ENCODE assay signal across 6 cellular contexts in the genomic region with DNA sequence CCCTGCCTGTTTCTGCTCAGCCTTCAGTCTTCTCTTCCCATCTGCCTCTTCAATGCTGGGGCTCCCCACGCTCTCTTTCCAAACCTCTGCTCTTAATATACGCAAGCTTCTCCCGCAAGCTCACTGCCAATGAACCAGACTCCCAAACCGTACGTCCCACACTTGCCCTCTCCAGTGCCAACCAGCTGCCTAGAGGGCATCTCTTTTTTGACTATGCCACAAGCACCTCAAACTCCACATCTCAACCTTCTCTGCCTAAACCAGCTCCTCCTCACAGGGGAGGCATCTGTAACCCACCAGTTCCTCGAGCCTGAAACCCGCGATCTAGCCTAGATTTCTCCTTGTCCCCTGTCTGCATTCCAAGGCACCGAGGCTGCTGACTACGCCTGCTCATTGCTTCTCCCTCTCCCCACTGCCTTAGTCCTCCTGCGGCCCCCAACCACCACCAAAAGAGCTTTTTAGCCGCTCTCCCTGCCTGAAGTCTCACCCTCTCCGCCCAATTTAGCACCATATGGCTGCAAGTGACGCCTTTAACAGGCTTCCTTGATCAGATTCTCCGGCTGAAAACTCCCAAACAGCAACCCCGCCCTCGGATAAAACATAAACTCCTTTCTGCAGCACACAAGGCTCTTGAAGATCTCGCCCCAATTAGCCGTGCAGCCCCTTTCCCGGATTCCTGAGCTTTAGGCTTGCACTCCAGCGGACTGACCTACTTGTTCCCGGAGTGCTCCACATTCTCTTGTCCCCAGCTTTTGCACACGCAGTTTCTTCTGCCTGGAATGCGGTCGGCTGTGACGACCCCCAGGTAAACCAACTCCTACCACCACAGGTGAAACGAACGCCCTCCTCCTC. TPM values are rescaled to one million over a fixed set of nuclear protein-coding genes. Genes with fewer than 3 reads are reported as not detected.
DNase-seq lines count a peak whose midpoint lies in the region; ATAC-seq and TF ChIP-seq lines count a peak whose summit lies in the region.

No MANE protein-coding gene starts in this region.

- H3K36me3 ChIP-seq in HAP-1 (replicated peaks) (peaks cover 13% of the 10 kb centered on the region), right lobe of liver (no peaks in the 10 kb centered on the region)

- peaks cover 60% of the 10 kb centered on the region for H3K4me1 Mint-ChIP-seq in activated CD4-positive, alpha-beta memory T cell treated with anti-CD3 and anti-CD28 coated beads, Interleukin-2, amount 10 ng/mL, durations not matched to agents 7 days and 5 days

- H3K27ac Mint-ChIP-seq in activated CD4-positive, alpha-beta memory T cell treated with anti-CD3 and anti-CD28 coated beads, Interleukin-2, amount 10 ng/mL, durations not matched to agents 7 days and 5 days = no peak overlapping the region

- H3K4me1 ChIP-seq in HAP-1 (0 out of 2 replicates have a peak, but pooled peaks cover 7% of the 10 kb centered on the region), right lobe of liver (peaks cover 0 to 6% (median 1%) of the 10 kb centered on the region in 4 donors)

- in situ Hi-C loops in HAP-1 (cut with MboI; ENCODE audit: low sequenced_read_pairs) = no loop called here

- DNase-seq in HAP-1 (ENCODE audit: low spot score in 2 of 2) = peak in 1 of 2 experiments; percentile 54
- DNase-seq in activated CD4-positive, alpha-beta memory T cell treated with anti-CD3 and anti-CD28 coated beads, Interleukin-2, amount 10 ng/mL, durations not matched to agents 7 days and 5 days = no peak
- DNase-seq in right lobe of liver = no peak
- DNase-seq in stimulated activated CD8-positive, alpha-beta memory T cell treated with anti-CD3 and anti-CD28 coated beads, Interleukin-4, amount 100 ng/mL, for 48 hours = no peak

- peaks cover 21% of the 10 kb centered on the region for H3K36me3 Mint-ChIP-seq in activated CD4-positive, alpha-beta memory T cell treated with anti-CD3 and anti-CD28 coated beads, Interleukin-2, amount 10 ng/mL, durations not matched to agents 7 days and 5 days (ENCODE audit: low read depth)

- TF ChIP-seq POLR2A in right lobe of liver (IDR thresholded peaks at IDR 0.05) = no peak

- no peaks in the 10 kb centered on the region for H3K27me3 Mint-ChIP-seq in activated CD4-positive, alpha-beta memory T cell treated with anti-CD3 and anti-CD28 coated beads, Interleukin-2, amount 10 ng/mL, durations not matched to agents 7 days and 5 days

- peak overlapping the region; percentile 46 for H3K4me3 ChIP-seq in HAP-1
- peak overlapping the region; percentile 46 to 85 (median 75) for H3K4me3 ChIP-seq in right lobe of liver

- TF ChIP-seq CTCF in right lobe of liver (IDR thresholded peaks at IDR 0.05) = no peak

- CTCF ChIA-PET in activated CD4-positive, alpha-beta memory T cell treated with anti-CD3 and anti-CD28 coated beads, Interleukin-2, amount 10 ng/mL, durations not matched to agents 7 days and 5 days (lab: Charles Lee) = interaction anchor here (1.8 to 1.9 kb wide), 2 partner anchors 49 to 88 kb away, joined by 5 to 6 read pairs; a partner anchor contains a TSS

- H3K27me3 ChIP-seq in HAP-1 (ENCODE audit: low read depth) = no peaks in the 10 kb centered on the region
- no peaks in the 10 kb centered on the region for H3K27me3 ChIP-seq in right lobe of liver

- peak overlapping the region; percentile 90 for H3K4me3 Mint-ChIP-seq in activated CD4-positive, alpha-beta memory T cell treated with anti-CD3 and anti-CD28 coated beads, Interleukin-2, amount 10 ng/mL, durations not matched to agents 7 days and 5 days

- peak overlapping the region in 2 of 3 donors; percentile 3 to 69 for H3K27ac ChIP-seq in right lobe of liver

- intact Hi-C loops in right lobe of liver (cut with DNase I) = no loop called here

- H3K9me3 ChIP-seq in HAP-1 (no peaks in the 10 kb centered on the region), right lobe of liver (no peaks in the 10 kb centered on the region)

- POLR2A ChIA-PET in activated CD4-positive, alpha-beta memory T cell treated with anti-CD3 and anti-CD28 coated beads, Interleukin-2, amount 10 ng/mL, durations not matched to agents 7 days and 5 days (lab: Charles Lee) = interaction anchor here (1.2 to 3.2 kb wide), 5 partner anchors 9 to 159 kb away, joined by 3 to 22 read pairs (median 3); a partner anchor contains a TSS

- 44% methylated on average over 28 of the region's 28 CpGs for WGBS in right lobe of liver (ENCODE audit: insufficient coverage, low coverage, low lambda C conversion rate, missing lambda C conversion rate)

- no peaks in the 10 kb centered on the region for H3K9me3 Mint-ChIP-seq in activated CD4-positive, alpha-beta memory T cell treated with anti-CD3 and anti-CD28 coated beads, Interleukin-2, amount 10 ng/mL, durations not matched to agents 7 days and 5 days

- no peak for ATAC-seq in right lobe of liver
- no peak for ATAC-seq in HG03025 (IDR thresholded peaks at IDR 0.05; ENCODE audit: low FRiP score, unreplicated experiment)
- no peak for ATAC-seq in GM19452 (IDR thresholded peaks at IDR 0.05; ENCODE audit: unreplicated experiment)

RNA-seq across cellular contexts. Expression of a gene that starts 1.5 kb away (rescaled TPM):
- total RNA-seq in activated CD4-positive, alpha-beta memory T cell treated with anti-CD3 and anti-CD28 coated beads, Interleukin-2, amount 10 ng/mL, durations not matched to agents 7 days and 5 days = 10 to 100 TPM; 95.3 to 97.8 TPM
- total RNA-seq in right lobe of liver = 10 to 100 TPM; 19.2 to 31.7 (median 27.8) TPM

RNA-seq across cellular contexts. Expression of a gene that starts 48.3 kb away (rescaled TPM):
- total RNA-seq in activated CD4-positive, alpha-beta memory T cell treated with anti-CD3 and anti-CD28 coated beads, Interleukin-2, amount 10 ng/mL, durations not matched to agents 7 days and 5 days = 10 to 100 TPM in 1 of 2 experiments, 1 to 10 TPM in 1; 9.3 to 11.0 TPM
- 10 to 100 TPM; 14.9 to 47.7 (median 15.9) TPM for total RNA-seq in right lobe of liver

RNA-seq across cellular contexts. Expression of a gene that starts 48.7 kb away (rescaled TPM):
- 10 to 100 TPM; 36.6 to 39.7 TPM for total RNA-seq in activated CD4-positive, alpha-beta memory T cell treated with anti-CD3 and anti-CD28 coated beads, Interleukin-2, amount 10 ng/mL, durations not matched to agents 7 days and 5 days
- 10 to 100 TPM; 27.6 to 50.5 (median 37.4) TPM for total RNA-seq in right lobe of liver

RNA-seq across cellular contexts. Expression of a gene that starts 55.8 kb away (rescaled TPM):
- total RNA-seq in activated CD4-positive, alpha-beta memory T cell treated with anti-CD3 and anti-CD28 coated beads, Interleukin-2, amount 10 ng/mL, durations not matched to agents 7 days and 5 days = 10 to 100 TPM; 18.0 to 19.0 TPM
- 10 to 100 TPM in 1 of 6 experiments, 1 to 10 TPM in 5; 7.5 to 11.2 (median 8.4) TPM for total RNA-seq in right lobe of liver
